In the genomic region with DNA sequence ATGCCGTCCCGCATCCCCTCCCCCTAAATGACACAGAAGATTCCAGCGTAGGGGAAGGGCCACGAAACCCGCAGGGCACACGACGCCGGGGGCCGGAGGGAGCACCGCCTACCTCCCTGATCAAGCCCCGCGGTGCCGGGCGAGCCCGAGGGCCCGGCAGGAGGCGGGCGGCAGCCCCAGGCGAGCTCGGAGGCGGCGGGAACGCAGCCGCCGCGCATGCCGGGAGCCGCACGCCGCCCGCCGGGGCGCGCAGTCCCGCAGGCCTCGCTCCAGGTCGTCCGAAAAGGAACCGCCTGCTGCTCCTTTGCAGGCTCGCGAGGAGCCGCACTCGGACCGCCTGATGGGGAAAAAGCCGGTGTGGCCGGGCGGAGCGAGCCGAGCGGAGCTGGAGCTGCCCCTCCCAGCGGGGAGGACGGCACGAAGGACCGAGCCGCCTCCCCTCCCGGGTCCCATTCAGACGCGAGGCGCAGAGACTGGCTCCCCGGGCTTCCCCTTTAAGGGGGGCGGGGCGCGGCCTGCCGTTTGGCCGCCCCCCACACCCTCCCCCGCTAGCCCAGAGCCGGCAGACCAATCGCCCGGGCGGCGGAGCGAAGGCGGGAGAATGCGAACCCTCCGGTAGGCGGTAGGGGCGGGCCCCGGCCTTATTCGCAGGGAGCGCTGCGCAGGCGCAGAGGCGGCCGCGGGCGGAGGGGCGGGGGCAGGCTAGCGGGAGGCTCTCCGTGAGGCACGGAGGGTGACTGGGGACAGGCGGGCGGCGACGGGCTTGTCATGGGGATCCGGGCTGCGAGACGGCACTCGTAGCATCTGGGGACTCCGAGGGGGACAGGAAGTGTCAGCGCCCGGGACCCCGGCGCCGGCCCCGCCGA, we compare ENCODE assay signal across 7 cellular contexts. TPM values are rescaled to one million over a fixed set of nuclear protein-coding genes. Genes with fewer than 3 reads are reported as not detected.
DNase-seq lines count a peak whose midpoint lies in the region; ATAC-seq, FAIRE-seq and TF ChIP-seq lines count a peak whose summit lies in the region.

No MANE protein-coding gene starts in this region.

- H3K79me2 ChIP-seq in astrocyte (ENCODE audit: insufficient read depth, low read length), result peaks cover 57% of the 10 kb centered on the region

- peaks cover 4% of the 10 kb centered on the region for H4K20me1 ChIP-seq in astrocyte (ENCODE audit: insufficient read depth, low read length)

- H3K4me2 ChIP-seq in astrocyte (ENCODE audit: low read length), result peak overlapping the region; percentile 95

- H3K4me3 ChIP-seq in astrocyte (ENCODE audit: insufficient read depth, low read depth, low read length), result peak overlapping the region; percentile 77

- peaks cover 7% of the 10 kb centered on the region for H3K4me1 ChIP-seq in astrocyte (ENCODE audit: insufficient read depth, low read length)

- H3K9me3 ChIP-seq in astrocyte (ENCODE audit: insufficient read depth, low read depth, low read length), result no peaks in the 10 kb centered on the region

- FAIRE-seq in astrocyte (lab: Jason Lieb, UNC), result no peak

- peak; percentile 90 to 91 for DNase-seq in NCI-H187 (lab: John Stamatoyannopoulos, UW)
- peak; percentile 100 for DNase-seq in T-helper 2 cell treated with Interferon-gamma antibody and Interleukin-4, amounts not matched to agents 5 μg/mL and 100 μg/mL, for 36 hours (ENCODE audit: low spot score)
- peak; percentile 91 for DNase-seq in astrocyte (ENCODE audit: low read depth)
- peak; percentile 97 for DNase-seq in hepatic stellate cell (ENCODE audit: low spot score)
- DNase-seq in renal cortical epithelial cell (ENCODE audit: low read depth), result peak; percentile 88

- peak overlapping the region; percentile 87 for H3K9ac ChIP-seq in astrocyte (ENCODE audit: low read length)

- peaks cover 18% of the 10 kb centered on the region for H3K4me1 Mint-ChIP-seq in T-helper 2 cell treated with Interferon-gamma antibody and Interleukin-4, amounts not matched to agents 5 μg/mL and 100 μg/mL, for 36 hours (ENCODE audit: low read depth)
- H3K4me1 Mint-ChIP-seq in astrocyte (ENCODE audit: low read depth, unreplicated experiment), result peaks cover 3% of the 10 kb centered on the region

- peaks cover 2% of the 10 kb centered on the region for H3K36me3 Mint-ChIP-seq in T-helper 2 cell treated with Interferon-gamma antibody and Interleukin-4, amounts not matched to agents 5 μg/mL and 100 μg/mL, for 36 hours (ENCODE audit: low read depth)
- H3K36me3 Mint-ChIP-seq in astrocyte (ENCODE audit: low read depth, unreplicated experiment), result no peaks in the 10 kb centered on the region

- H3K9me3 Mint-ChIP-seq in T-helper 2 cell treated with Interferon-gamma antibody and Interleukin-4, amounts not matched to agents 5 μg/mL and 100 μg/mL, for 36 hours, result no peaks in the 10 kb centered on the region
- no peaks in the 10 kb centered on the region for H3K9me3 Mint-ChIP-seq in astrocyte (ENCODE audit: unreplicated experiment)

- ATAC-seq in GM18499 (IDR thresholded peaks at IDR 0.05; ENCODE audit: insufficient read depth, unreplicated experiment) (peak; percentile 58), HG02943 (IDR thresholded peaks at IDR 0.05; ENCODE audit: low read depth, unreplicated experiment) (peak; percentile 64)

- no peaks in the 10 kb centered on the region for H3K27me3 Mint-ChIP-seq in T-helper 2 cell treated with Interferon-gamma antibody and Interleukin-4, amounts not matched to agents 5 μg/mL and 100 μg/mL, for 36 hours (ENCODE audit: low read depth)
- H3K27me3 Mint-ChIP-seq in astrocyte (ENCODE audit: low read depth, unreplicated experiment), result no peaks in the 10 kb centered on the region

- H3K27ac Mint-ChIP-seq in T-helper 2 cell treated with Interferon-gamma antibody and Interleukin-4, amounts not matched to agents 5 μg/mL and 100 μg/mL, for 36 hours, result peak overlapping the region; percentile 86
- peak overlapping the region; percentile 48 for H3K27ac Mint-ChIP-seq in astrocyte (ENCODE audit: unreplicated experiment)

- peak overlapping the region; percentile 98 for H3K27ac ChIP-seq in astrocyte (ENCODE audit: low read depth, low read length)

- H3K27me3 ChIP-seq in astrocyte (ENCODE audit: insufficient read depth, low read length), result no peaks in the 10 kb centered on the region

- H2AFZ ChIP-seq in astrocyte (ENCODE audit: low read depth, low read length), result peak overlapping the region; percentile 93

- H3K4me3 Mint-ChIP-seq in T-helper 2 cell treated with Interferon-gamma antibody and Interleukin-4, amounts not matched to agents 5 μg/mL and 100 μg/mL, for 36 hours, result peak overlapping the region; percentile 92
- H3K4me3 Mint-ChIP-seq in astrocyte (ENCODE audit: unreplicated experiment), result peak overlapping the region; percentile 89

- H3K36me3 ChIP-seq in astrocyte (ENCODE audit: insufficient read depth, low read length), result no peaks in the 10 kb centered on the region

- TF ChIP-seq CTCF in astrocyte (IDR thresholded peaks at IDR 0.05; ENCODE audit: insufficient read depth, low read depth, low read length), result no peak

RNA-seq across cellular contexts. Expression of gene ING2, which starts 0.6 kb away (rescaled TPM):
- total RNA-seq in astrocyte (10.2 and 10.3 TPM in 2 replicates), renal cortical epithelial cell (10.4 and 22.0 TPM in 2 replicates)

RNA-seq across cellular contexts. Expression of gene CDKN2AIP, which starts 59.9 kb away (rescaled TPM):
- 9.6 and 11.6 TPM in 2 replicates for total RNA-seq in astrocyte
- total RNA-seq in renal cortical epithelial cell, result 45.7 and 56.5 TPM in 2 replicates

Comparison
In these comparisons a context has a peak if more than half of its experiments do, and no peak if none do; other contexts are left out.
1. Peak in every context shown above with its lines: DNase-seq, ATAC-seq, H3K4me3 ChIP-seq and H3K27ac ChIP-seq.